8 cellular contexts compared by ENCODE assay signal in the genomic region with DNA sequence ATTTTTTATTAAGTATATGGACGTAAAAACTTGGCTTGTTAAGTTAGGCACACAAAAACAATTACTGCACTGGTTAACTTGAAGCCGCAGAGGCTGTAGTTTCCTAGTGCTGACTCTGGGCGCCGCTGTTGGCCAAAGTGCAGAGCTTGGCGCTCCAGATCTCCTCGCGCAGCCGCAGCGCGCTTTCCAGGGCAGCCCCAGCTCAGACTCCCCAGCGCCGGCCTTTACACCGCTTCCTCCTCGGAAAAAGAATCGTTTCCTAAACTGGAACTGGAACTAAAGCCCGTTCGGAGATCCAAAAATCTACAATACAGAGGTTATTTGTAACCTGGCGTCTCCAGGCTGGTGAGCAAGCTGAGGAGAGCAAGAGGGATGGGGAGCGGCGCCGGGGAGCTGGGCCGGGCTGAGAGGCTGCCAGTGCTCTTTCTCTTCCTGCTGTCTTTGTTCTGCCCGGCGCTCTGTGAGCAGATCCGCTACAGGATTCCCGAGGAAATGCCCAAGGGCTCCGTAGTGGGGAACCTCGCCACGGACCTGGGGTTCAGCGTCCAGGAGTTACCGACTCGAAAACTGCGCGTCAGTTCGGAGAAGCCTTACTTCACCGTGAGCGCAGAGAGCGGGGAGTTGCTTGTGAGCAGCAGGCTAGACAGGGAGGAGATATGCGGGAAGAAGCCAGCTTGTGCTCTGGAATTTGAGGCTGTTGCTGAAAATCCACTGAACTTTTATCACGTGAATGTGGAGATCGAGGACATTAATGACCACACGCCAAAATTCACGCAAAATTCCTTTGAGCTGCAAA. TPM values are rescaled to one million over a fixed set of nuclear protein-coding genes. Genes with fewer than 3 reads are reported as not detected.
DNase-seq lines count a peak whose midpoint lies in the region; ATAC-seq and TF ChIP-seq lines count a peak whose summit lies in the region.
"Not testable (repeated sequence)": the region's sequence is repeated elsewhere in the genome, so short reads cannot be mapped to it uniquely, and the experiment has no call there.

Gene PCDHGB5, plus strand, starts transcription at position 192 of the 796 bp plus-strand sequence. Its CDS starts 181 bp downstream, at position 373.

- not testable (repeated sequence) for H3K4me1 Mint-ChIP-seq in T-helper 17 cell; natural killer cell treated with Interleukin-12 subunit alpha and Interleukin-12 subunit beta and Interleukin-15 and Interleukin-18, amount 100 ng/mL, for 72 hours (ENCODE audit: low read depth in 2 of 2)

- intact Hi-C loops in Right ventricle myocardium inferior (cut with DNase I); tibial artery (cut with DNase I; ENCODE audit: low total_unique reads): not testable (repeated sequence)

- H3K4me1 ChIP-seq in tibial artery: not testable (repeated sequence)

- H3K27me3 ChIP-seq in GM06990 (replicated peaks; ENCODE audit: control insufficient read depth, insufficient read depth, low read length); tibial artery: not testable (repeated sequence)

- H3K36me3 ChIP-seq in GM06990 (ENCODE audit: control insufficient read depth, insufficient read depth, low read length): not testable (repeated sequence)
- peaks cover 3 to 50% (median 31%) of the 10 kb centered on the region in 3 donors for H3K36me3 ChIP-seq in tibial artery

- peak within 1 kb of the TSS; percentile 56 for H3K4me3 Mint-ChIP-seq in T-helper 17 cell
- H3K4me3 Mint-ChIP-seq in natural killer cell treated with Interleukin-12 subunit alpha and Interleukin-12 subunit beta and Interleukin-15 and Interleukin-18, amount 100 ng/mL, for 72 hours: peak within 1 kb of the TSS; percentile 34

- not testable (repeated sequence) for H3K36me3 Mint-ChIP-seq in T-helper 17 cell (ENCODE audit: low read depth)
- H3K36me3 Mint-ChIP-seq in natural killer cell treated with Interleukin-12 subunit alpha and Interleukin-12 subunit beta and Interleukin-15 and Interleukin-18, amount 100 ng/mL, for 72 hours: peaks cover 17% of the 10 kb centered on the region

- H3K9me3 ChIP-seq in T-helper 17 cell (ENCODE audit: control insufficient read depth, low read length, poor library complexity, severe bottlenecking): not testable (repeated sequence)
- peaks cover 52 to 98% (median 89%) of the 10 kb centered on the region in 3 donors for H3K9me3 ChIP-seq in tibial artery

- H3K27ac ChIP-seq in tibial artery: not testable (repeated sequence)

- not testable (repeated sequence) for H3K9me3 Mint-ChIP-seq in natural killer cell treated with Interleukin-12 subunit alpha and Interleukin-12 subunit beta and Interleukin-15 and Interleukin-18, amount 100 ng/mL, for 72 hours

- DNase-seq in GM06990 (ENCODE audit: extremely low read depth, insufficient read length) (peak; percentile 37), astrocyte of the hippocampus (ENCODE audit: low read depth, low spot score) (peak; percentile 66), Right ventricle myocardium inferior (ENCODE audit: missing footprints) (peak; percentile 68)
- DNase-seq in T-helper 17 cell; natural killer cell treated with Interleukin-12 subunit alpha and Interleukin-12 subunit beta and Interleukin-15 and Interleukin-18, amount 100 ng/mL, for 72 hours (ENCODE audit: low spot score); tibial artery: not testable (repeated sequence)

- peaks cover 54% of the 10 kb centered on the region for H3K27me3 Mint-ChIP-seq in T-helper 17 cell
- peaks cover 38 to 57% of the 10 kb centered on the region in 2 donors for H3K27me3 Mint-ChIP-seq in natural killer cell treated with Interleukin-12 subunit alpha and Interleukin-12 subunit beta and Interleukin-15 and Interleukin-18, amount 100 ng/mL, for 72 hours

- TF ChIP-seq CTCF in GM06990 (IDR thresholded peaks at IDR 0.05; ENCODE audit: insufficient read depth, low read length, poor library complexity, severe bottlenecking): peak; percentile 17
- TF ChIP-seq CTCF in tibial artery (IDR thresholded peaks at IDR 0.05): peak in 1 of 2 experiments; percentile 44

- ATAC-seq in GM21526 (IDR thresholded peaks at IDR 0.05; ENCODE audit: low FRiP score, unreplicated experiment) (peak; percentile 93), HG03354 (IDR thresholded peaks at IDR 0.05; ENCODE audit: poor library complexity, severe bottlenecking, unreplicated experiment) (peak; percentile 93), T-helper 17 cell (peak; percentile 83), Right ventricle myocardium inferior (peak; percentile 89)
- peak; percentile 89 to 92 for ATAC-seq in natural killer cell treated with Interleukin-12 subunit alpha and Interleukin-12 subunit beta and Interleukin-15 and Interleukin-18, amount 100 ng/mL, for 72 hours

- H3K27ac Mint-ChIP-seq in T-helper 17 cell; natural killer cell treated with Interleukin-12 subunit alpha and Interleukin-12 subunit beta and Interleukin-15 and Interleukin-18, amount 100 ng/mL, for 72 hours: not testable (repeated sequence)

- H3K4me3 ChIP-seq in GM06990 (replicated peaks; ENCODE audit: low read depth, low read length): not testable (repeated sequence)
- H3K4me3 ChIP-seq in tibial artery: peak within 1 kb of the TSS; percentile 31 to 38

RNA-seq across cellular contexts. Expression of gene PCDHGB5, which starts in this region (rescaled TPM):
- total RNA-seq in T-helper 17 cell (under 1 TPM; 0.26 to 0.35 TPM), Right ventricle myocardium inferior (6.1 TPM)
- 1 to 10 TPM; 1.7 to 2.8 TPM for total RNA-seq in natural killer cell treated with Interleukin-12 subunit alpha and Interleukin-12 subunit beta and Interleukin-15 and Interleukin-18, amount 100 ng/mL, for 72 hours

Comparison
In these comparisons a context has a peak if more than half of its experiments do, and no peak if none do; other contexts are left out.
1. Peak in ATAC-seq in T-helper 17 cell; RNA of the gene not detected or under 1 TPM.